In the genomic region with DNA sequence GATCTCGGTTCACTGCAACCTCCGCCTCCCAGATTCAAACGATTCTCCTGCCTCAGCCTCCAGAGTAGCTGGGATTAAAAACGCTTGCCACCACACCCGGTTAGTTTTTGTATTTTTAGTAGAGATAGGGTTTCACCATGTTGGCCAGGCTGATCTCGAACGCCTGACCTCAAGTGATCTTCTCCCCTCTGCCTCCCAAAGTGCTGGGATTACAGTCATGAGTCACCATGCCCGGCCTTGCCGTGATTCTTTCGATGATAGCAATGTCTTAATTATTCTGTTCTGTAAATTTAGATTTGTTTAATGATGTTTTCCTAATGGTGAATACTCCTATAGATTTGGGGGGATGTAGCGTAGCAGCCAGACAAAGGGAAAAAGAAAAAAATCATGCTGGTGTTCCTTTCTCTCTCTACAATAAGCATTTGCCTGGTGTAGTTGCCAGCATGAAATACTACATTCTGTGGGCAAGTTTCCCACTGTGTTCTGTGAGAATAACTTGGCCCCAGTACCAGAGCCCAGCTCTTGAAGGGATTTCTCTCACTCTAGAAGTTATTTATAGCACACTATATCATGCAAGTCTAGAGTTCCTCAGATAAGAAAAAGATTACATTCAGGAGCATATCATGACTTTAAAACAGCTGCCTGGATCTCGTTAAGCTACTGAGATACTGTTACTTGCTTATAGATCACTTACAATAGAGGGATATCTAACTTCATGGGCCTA, we compare ENCODE assay signal across 1 cellular context.
TF ChIP-seq lines count a peak whose summit lies in the region.

No MANE protein-coding gene starts in this region.

TF ChIP-seq in SK-N-SH treated with all-trans-retinoic acid at 6 μM for 48 hours, 23 proteins besides CTCF, POLR2A, EP300 and RAD21:
- TF ChIP-seq TSHZ2 (CRISPR knock-in tag; IDR thresholded peaks at IDR 0.05) = no peak
- TF ChIP-seq ZNF565 (CRISPR knock-in tag; conservative IDR thresholded peaks at IDR 0.05; ENCODE audit: low read depth) = no peak
- TF ChIP-seq TOX (CRISPR knock-in tag; IDR thresholded peaks at IDR 0.05; ENCODE audit: borderline replicate concordance) = no peak
- TF ChIP-seq ZFP30 (CRISPR knock-in tag; IDR thresholded peaks at IDR 0.05) = no peak
- no peak for TF ChIP-seq ISL1 (CRISPR knock-in tag; IDR thresholded peaks at IDR 0.05)
- TF ChIP-seq GLIS3 (CRISPR knock-in tag; IDR thresholded peaks at IDR 0.05) = no peak
- TF ChIP-seq OSR1 (CRISPR knock-in tag; IDR thresholded peaks at IDR 0.05) = no peak
- no peak for TF ChIP-seq ZFP3 (CRISPR knock-in tag; IDR thresholded peaks at IDR 0.05)
TF ChIP-seq in SK-N-SH treated with all-trans-retinoic acid at 6 μM for 48 hours: peak in this region for 0.
